Comparison of ENCODE assay signal across 26 cellular contexts in genomic region chr21:28298251-28298672, GRCh38.
A peak's percentile ranks its signal among the peaks of the same experiment; 100 is the strongest.
DNase-seq lines count a peak whose midpoint lies in the region; ATAC-seq, FAIRE-seq and TF ChIP-seq lines count a peak whose summit lies in the region.
"Had no signal": no experiment of that assay in that cellular context is flagged by ENCODE, and none has a peak within 500 bp of the region (broad histone marks: within the 10 kb centered on the region; RNA-seq: fewer than 3 reads in every experiment).

No MANE protein-coding gene starts in this region.

- no peaks in the 10 kb centered on the region for H3K27me3 Mint-ChIP-seq in mesothelial cell of epicardium (ENCODE audit: low read depth)
- H3K27me3 Mint-ChIP-seq in stimulated activated naive B cell treated with anti-CD40 and anti-IgM and Interleukin-4, amounts not matched to agents 10 μg/mL and 1 μg/mL and 100 μg/mL, for 72 hours, result no peaks in the 10 kb centered on the region
- H3K27me3 Mint-ChIP-seq: central memory CD8-positive, alpha-beta T cell had no signal

- H3K36me3 ChIP-seq in PC-3 (ENCODE audit: low read depth, low read length), result no peaks in the 10 kb centered on the region
- H3K36me3 ChIP-seq in endothelial cell of umbilical vein (ENCODE audit: control insufficient read depth in 2 of 2, extremely low read depth in 1 of 2, insufficient read depth in 2 of 2, low read length in 2 of 2), result no peaks in the 10 kb centered on the region
- H3K36me3 ChIP-seq in mesendoderm (ENCODE audit: control insufficient read depth, insufficient read depth, low read length), result no peaks in the 10 kb centered on the region
- H3K36me3 ChIP-seq: adrenal gland, right atrium auricular region, upper lobe of left lung had no signal

- H3K4me2 ChIP-seq in PC-3 (ENCODE audit: low read length) (no peak overlapping the region), endothelial cell of umbilical vein (ENCODE audit: insufficient read depth, low read length) (no peak overlapping the region), mesendoderm (ENCODE audit: low read length) (no peak overlapping the region)

- no peak overlapping the region for H4K8ac ChIP-seq in mesendoderm (ENCODE audit: low read depth, low read length)

- H3K9ac ChIP-seq in PC-3 (ENCODE audit: low read length) (no peak overlapping the region), endothelial cell of umbilical vein (replicated peaks; ENCODE audit: extremely low read depth, insufficient read depth, low read length) (no peak overlapping the region), mesendoderm (ENCODE audit: low read length) (no peak overlapping the region)

- no TSS peak for BruUV-seq in PC-3 (replicated peaks; lab: Mats Ljungman, UMichigan)
- BruUV-seq in endothelial cell of umbilical vein (replicated peaks; lab: Mats Ljungman, UMichigan), result no TSS peak

- peaks cover 12% of the 10 kb centered on the region for H3K9me3 Mint-ChIP-seq in mesothelial cell of epicardium
- H3K9me3 Mint-ChIP-seq in stimulated activated naive B cell treated with anti-CD40 and anti-IgM and Interleukin-4, amounts not matched to agents 10 μg/mL and 1 μg/mL and 100 μg/mL, for 72 hours, result peaks cover 0 to 3% of the 10 kb centered on the region in 2 donors

- no peak overlapping the region for H2AK5ac ChIP-seq in mesendoderm (ENCODE audit: low read length)

- H2BK120ac ChIP-seq in mesendoderm (ENCODE audit: low read depth, low read length), result no peak overlapping the region

- H3K4ac ChIP-seq in mesendoderm (ENCODE audit: low read depth, low read length), result no peak overlapping the region

- no peaks in the 10 kb centered on the region for H3K9me2 ChIP-seq in PC-3 (replicated peaks; ENCODE audit: low read length)

- POLR2A ChIA-PET in PC-3 (lab: Charles Lee; ENCODE audit: unreplicated experiment), result no interaction called here
- POLR2A ChIA-PET in endothelial cell of umbilical vein (lab: Charles Lee), result no interaction called here

- no peak overlapping the region for H3K23ac ChIP-seq in mesendoderm (ENCODE audit: low read length)

- no peak overlapping the region for H4K5ac ChIP-seq in mesendoderm (ENCODE audit: low read length)

- peaks cover 5% of the 10 kb centered on the region for H3K36me3 Mint-ChIP-seq in mesothelial cell of epicardium
- no peaks in the 10 kb centered on the region for H3K36me3 Mint-ChIP-seq in stimulated activated naive B cell treated with anti-CD40 and anti-IgM and Interleukin-4, amounts not matched to agents 10 μg/mL and 1 μg/mL and 100 μg/mL, for 72 hours
- H3K36me3 Mint-ChIP-seq: CD14-positive monocyte; naive thymus-derived CD8-positive, alpha-beta T cell had no signal

- no peak for FAIRE-seq in endothelial cell of umbilical vein (lab: Jason Lieb, UNC)

- CTCF ChIA-PET in PC-3 (lab: Charles Lee), result no interaction called here
- CTCF ChIA-PET in endothelial cell of umbilical vein (lab: Charles Lee), result interaction anchor here (0.7 to 1.9 kb wide), 3 partner anchors 13 to 38 kb away, joined by 3 to 6 read pairs (median 4); no protein-coding TSS in a partner anchor

- H3K79me2 ChIP-seq in PC-3 (ENCODE audit: low read length) (no peaks in the 10 kb centered on the region), endothelial cell of umbilical vein (ENCODE audit: control insufficient read depth, insufficient read depth, low read length) (no peaks in the 10 kb centered on the region), mesendoderm (ENCODE audit: control insufficient read depth, insufficient read depth, low read length) (no peaks in the 10 kb centered on the region)

- H2AFZ ChIP-seq in PC-3 (ENCODE audit: low read length), result no peak overlapping the region
- H2AFZ ChIP-seq in endothelial cell of umbilical vein (ENCODE audit: low read depth, low read length), result no peak overlapping the region

- H3K18ac ChIP-seq in mesendoderm (ENCODE audit: low read length), result no peak overlapping the region

- no peaks in the 10 kb centered on the region for H3K79me1 ChIP-seq in mesendoderm (ENCODE audit: low read length)

- peak overlapping the region; percentile 22 for H3K27ac Mint-ChIP-seq in mesothelial cell of epicardium
- H3K27ac Mint-ChIP-seq in stimulated activated naive B cell treated with anti-CD40 and anti-IgM and Interleukin-4, amounts not matched to agents 10 μg/mL and 1 μg/mL and 100 μg/mL, for 72 hours, result no peak overlapping the region
- H3K27ac Mint-ChIP-seq: activated CD8-positive, alpha-beta T cell treated with anti-CD3 and anti-CD28 coated beads, Interleukin-2, amount 10 ng/mL, durations not matched to agents 7 days and 5 days; CD14-positive monocyte; naive thymus-derived CD8-positive, alpha-beta T cell had no signal

- no peak overlapping the region for H3K4me3 Mint-ChIP-seq in mesothelial cell of epicardium
- no peak overlapping the region for H3K4me3 Mint-ChIP-seq in stimulated activated naive B cell treated with anti-CD40 and anti-IgM and Interleukin-4, amounts not matched to agents 10 μg/mL and 1 μg/mL and 100 μg/mL, for 72 hours
- H3K4me3 Mint-ChIP-seq: activated CD8-positive, alpha-beta T cell treated with anti-CD3 and anti-CD28 coated beads, Interleukin-2, amount 10 ng/mL, durations not matched to agents 7 days and 5 days; CD14-positive monocyte; central memory CD8-positive, alpha-beta T cell; naive thymus-derived CD8-positive, alpha-beta T cell had no signal

- no peak overlapping the region for H2BK15ac ChIP-seq in mesendoderm (replicated peaks; ENCODE audit: low read depth)

- H3K4me1 Mint-ChIP-seq in mesothelial cell of epicardium, result peaks cover 12% of the 10 kb centered on the region
- no peaks in the 10 kb centered on the region for H3K4me1 Mint-ChIP-seq in stimulated activated naive B cell treated with anti-CD40 and anti-IgM and Interleukin-4, amounts not matched to agents 10 μg/mL and 1 μg/mL and 100 μg/mL, for 72 hours
- H3K4me1 Mint-ChIP-seq: CD14-positive monocyte; central memory CD8-positive, alpha-beta T cell; naive thymus-derived CD8-positive, alpha-beta T cell had no signal

- H3K56ac ChIP-seq in mesendoderm (ENCODE audit: low read length), result no peak overlapping the region

- H3K27ac ChIP-seq in PC-3 (ENCODE audit: low read length) (peak overlapping the region; percentile 15; the same call in 1 of the 2 replicates), endothelial cell of umbilical vein (ENCODE audit: insufficient read depth, low read depth, low read length) (no peak overlapping the region), mesendoderm (ENCODE audit: low read depth, low read length) (no peak overlapping the region)
- H3K27ac ChIP-seq: adrenal gland, right atrium auricular region, upper lobe of left lung had no signal

- H3K27me3 ChIP-seq in PC-3 (ENCODE audit: low read length), result no peaks in the 10 kb centered on the region
- no peaks in the 10 kb centered on the region for H3K27me3 ChIP-seq in endothelial cell of umbilical vein (ENCODE audit: control insufficient read depth in 2 of 2, insufficient read depth in 2 of 2, low read length in 2 of 2)
- H3K27me3 ChIP-seq in mesendoderm (ENCODE audit: insufficient read depth, low read length, poor library complexity), result no peaks in the 10 kb centered on the region
- H3K27me3 ChIP-seq: adrenal gland, right atrium auricular region, upper lobe of left lung had no signal

- ATAC-seq in PC-3, result peak; percentile 70
- ATAC-seq in stimulated activated naive B cell treated with anti-CD40 and anti-IgM and Interleukin-4, amounts not matched to agents 10 μg/mL and 1 μg/mL and 100 μg/mL, for 72 hours (replicated peaks), result no peak
- ATAC-seq: activated CD4-positive, CD25-positive, alpha-beta regulatory T cell treated with anti-CD3 and anti-CD28 coated beads, Interleukin-2, amount 50 U/mL, for 24 hours; activated CD8-positive, alpha-beta T cell treated with anti-CD3 and anti-CD28 coated beads, Interleukin-2, amount 10 ng/mL, durations not matched to agents 7 days and 5 days; esophagus mucosa; left colon; naive thymus-derived CD8-positive, alpha-beta T cell had no signal

- no peak for TF ChIP-seq POLR2A in endothelial cell of umbilical vein (IDR thresholded peaks at IDR 0.05; ENCODE audit: low read depth, low read length)

- peak; percentile 32 for DNase-seq in AG20443 (ENCODE audit: low spot score)
- peak; percentile 59 for DNase-seq in PC-3
- DNase-seq in endothelial cell of umbilical vein (ENCODE audit: low read depth, low spot score), result peak; percentile 34
- no peak for DNase-seq in mesothelial cell of epicardium (ENCODE audit: low spot score in 2 of 2, unreplicated experiment in 2 of 2)
- no peak for DNase-seq in putamen (ENCODE audit: low spot score)
- no peak for DNase-seq in stimulated activated naive B cell treated with anti-CD40 and anti-IgM and Interleukin-4, amounts not matched to agents 10 μg/mL and 1 μg/mL and 100 μg/mL, for 72 hours
- no peak for DNase-seq in mesendoderm
- DNase-seq in NCI-H146 (lab: John Stamatoyannopoulos, UW), result no peak
- DNase-seq: ACHN; activated CD8-positive, alpha-beta T cell treated with anti-CD3 and anti-CD28 coated beads, Interleukin-2, amount 10 ng/mL, durations not matched to agents 7 days and 5 days; activated gamma-delta T cell; adrenal gland; effector CD8-positive, alpha-beta T cell; GOT3; head of caudate nucleus; left colon; mesenchymal stem cell; naive thymus-derived CD8-positive, alpha-beta T cell; NCI-H1105 treated with DMSO at 0.1 percent for 48 hours; NCI-H526; upper lobe of left lung had no signal

- no peak overlapping the region for H3K4me3 ChIP-seq in PC-3 (ENCODE audit: low read length)
- no peak overlapping the region for H3K4me3 ChIP-seq in endothelial cell of umbilical vein (replicated peaks in 1 of 3; ENCODE audit: insufficient read depth in 1 of 3, low read depth in 1 of 3, low read length in 3 of 3)
- no peak overlapping the region for H3K4me3 ChIP-seq in mesendoderm (ENCODE audit: low read length)
- H3K4me3 ChIP-seq: adrenal gland, right atrium auricular region, upper lobe of left lung had no signal

- no peaks in the 10 kb centered on the region for H3K9me3 ChIP-seq in PC-3 (ENCODE audit: low read length)
- no peaks in the 10 kb centered on the region for H3K9me3 ChIP-seq in endothelial cell of umbilical vein (replicated peaks; ENCODE audit: control insufficient read depth, insufficient read depth, low read length)
- H3K9me3 ChIP-seq: adrenal gland, right atrium auricular region, upper lobe of left lung had no signal

- dilution Hi-C loops in endothelial cell of umbilical vein (cut with MboI; ENCODE audit: extremely low pct_ligation_motif_present, low sequenced_read_pairs), result no loop called here

- no peaks in the 10 kb centered on the region for H4K20me1 ChIP-seq in PC-3 (ENCODE audit: low read length)
- H4K20me1 ChIP-seq in endothelial cell of umbilical vein (replicated peaks; ENCODE audit: control insufficient read depth, extremely low read depth, insufficient read depth, low read length), result no peaks in the 10 kb centered on the region

- intact Hi-C loops in PC-3 (cut with micrococcal nuclease) (no loop called here), endothelial cell of umbilical vein (cut with micrococcal nuclease) (no loop called here)

- TF ChIP-seq CTCF in PC-3 (conservative IDR thresholded peaks at IDR 0.05; ENCODE audit: low read depth, low read length) (no peak), endothelial cell of umbilical vein (IDR thresholded peaks at IDR 0.05; ENCODE audit: extremely low read depth in 1 of 2, insufficient read depth in 1 of 2, low read depth in 1 of 2, low read length in 2 of 2) (no peak), mesothelial cell of epicardium (IDR thresholded peaks at IDR 0.05; ENCODE audit: unreplicated experiment) (no peak)

- no peaks in the 10 kb centered on the region for H3K9me1 ChIP-seq in endothelial cell of umbilical vein (replicated peaks; ENCODE audit: control insufficient read depth, extremely low read depth, insufficient read depth, low read length)

- no peaks in the 10 kb centered on the region for H3F3A ChIP-seq in PC-3 (ENCODE audit: low read length, unreplicated experiment)

- H3K4me1 ChIP-seq in PC-3 (ENCODE audit: insufficient read depth, low read length), result peaks cover 43% of the 10 kb centered on the region
- peaks cover 26% of the 10 kb centered on the region for H3K4me1 ChIP-seq in endothelial cell of umbilical vein (ENCODE audit: control insufficient read depth, extremely low read depth, insufficient read depth, low read length)
- H3K4me1 ChIP-seq in mesendoderm (ENCODE audit: control insufficient read depth, low read depth, low read length), result no peaks in the 10 kb centered on the region
- H3K4me1 ChIP-seq: adrenal gland, right atrium auricular region, upper lobe of left lung had no signal

- H2BK5ac ChIP-seq in mesendoderm (ENCODE audit: low read length), result no peak overlapping the region

Comparison
In these comparisons a context has a peak if more than half of its experiments do, and no peak if none do; other contexts are left out.
1. DNase-seq: peak in AG20443 (single experiment), PC-3 (single experiment) and endothelial cell of umbilical vein (single experiment); none in mesothelial cell of epicardium (0 of 2), putamen (single experiment), stimulated activated naive B cell treated with anti-CD40 and anti-IgM and Interleukin-4, amounts not matched to agents 10 μg/mL and 1 μg/mL and 100 μg/mL, for 72 hours (single experiment), mesendoderm (single experiment) and NCI-H146 (single experiment).